Comparison of ENCODE assay signal across 8 cellular contexts in the genomic region with DNA sequence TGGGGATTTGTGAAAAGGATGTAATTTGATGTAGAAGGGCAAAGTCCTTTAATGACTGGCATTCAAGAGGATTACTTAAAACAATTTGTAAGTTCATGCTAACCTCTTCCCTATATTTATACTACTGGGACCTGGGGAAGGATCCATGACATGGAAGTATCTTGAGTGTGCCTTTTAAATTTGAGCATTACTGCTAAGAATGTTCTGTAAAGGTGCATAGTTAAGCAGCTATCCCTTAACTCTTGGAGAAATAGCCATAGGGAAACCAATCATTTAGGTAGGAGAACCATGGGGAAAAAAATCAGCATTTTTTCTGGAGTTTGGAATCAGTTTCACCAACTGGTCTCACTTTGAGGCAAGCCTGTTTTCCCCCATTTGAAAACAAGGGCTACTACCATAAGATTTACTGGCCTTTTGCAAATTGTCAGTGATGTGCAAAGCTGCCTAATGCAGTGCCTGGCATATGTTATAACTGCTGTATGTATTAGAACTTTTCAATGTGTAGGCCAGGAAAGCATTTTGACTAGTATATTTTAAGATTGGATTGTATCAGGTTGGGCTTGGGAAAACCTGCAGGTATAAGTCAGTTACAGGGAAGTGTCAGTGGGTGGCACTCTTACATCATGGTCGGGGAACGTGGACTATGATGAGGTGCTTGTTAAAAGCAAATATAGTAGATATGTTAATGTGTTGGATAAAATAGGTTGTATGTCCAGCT.
DNase-seq lines count a peak whose midpoint lies in the region; ATAC-seq and TF ChIP-seq lines count a peak whose summit lies in the region.

No MANE protein-coding gene starts in this region.

- peak overlapping the region; percentile 88 for H3K4me2 ChIP-seq in GM23248 (ENCODE audit: unreplicated experiment)

- H3K9me3 ChIP-seq in GM23248 (ENCODE audit: low read depth) (no peaks in the 10 kb centered on the region), MG63 (no peaks in the 10 kb centered on the region), suprapubic skin (no peaks in the 10 kb centered on the region)

- H2AFZ ChIP-seq in GM23248 = no peak overlapping the region

- no peaks in the 10 kb centered on the region; the same call in 1 of the 2 replicates for H4K20me1 ChIP-seq in GM23248 (ENCODE audit: insufficient read depth)

- peaks cover 25% of the 10 kb centered on the region for H3K36me3 ChIP-seq in GM23248 (ENCODE audit: low read depth)
- peaks cover 48% of the 10 kb centered on the region for H3K36me3 ChIP-seq in MG63
- peaks cover 3% of the 10 kb centered on the region for H3K36me3 ChIP-seq in suprapubic skin

- TF ChIP-seq POLR2A in suprapubic skin (IDR thresholded peaks at IDR 0.05) = no peak

- peak; percentile 71 for DNase-seq in activated effector memory CD4-positive, alpha-beta T cell treated with anti-CD3 and anti-CD28 coated beads, Interleukin-2, amount 50 U/mL, for 16 hours
- no peak for DNase-seq in activated effector memory CD4-positive, alpha-beta T cell treated with Interleukin-2 at 50 U/mL for 16 hours
- DNase-seq in GM23248 (peak; percentile 72), MG63 (peak; percentile 48), cerebellar cortex (ENCODE audit: low spot score) (peak; percentile 90), left kidney (ENCODE audit: low read depth, low spot score) (peak; percentile 83), suprapubic skin (ENCODE audit: low spot score in 2 of 2) (no peak)

- peak; percentile 18 to 52 for TF ChIP-seq CTCF in suprapubic skin (IDR thresholded peaks at IDR 0.05)

- 8 to 13% methylated on average over 2 of the region's 2 CpGs for WGBS in GM23248 (ENCODE audit: low coverage in 1 of 2, low lambda C conversion rate in 2 of 2, missing lambda C conversion rate in 2 of 2), 2 experiments
- 11% methylated on average over 2 of the region's 2 CpGs for WGBS in suprapubic skin

- no peaks in the 10 kb centered on the region for H3K27me3 ChIP-seq in GM23248 (replicated peaks; ENCODE audit: insufficient read depth)
- H3K27me3 ChIP-seq in MG63 = no peaks in the 10 kb centered on the region
- H3K27me3 ChIP-seq in suprapubic skin = no peaks in the 10 kb centered on the region

- no peaks in the 10 kb centered on the region for H3K9me2 ChIP-seq in GM23248 (ENCODE audit: insufficient read depth)

- H3K79me2 ChIP-seq in GM23248 (ENCODE audit: insufficient read depth) = peaks cover 17% of the 10 kb centered on the region

- no peak for TF ChIP-seq EP300 in suprapubic skin (IDR thresholded peaks at IDR 0.05)

- in situ Hi-C loops in GM23248 (cut with MboI) = loop anchor here (5.0 to 25.0 kb wide), 2 partner anchors 67 to 232 kb away; no protein-coding TSS in a partner anchor

- H3K9ac ChIP-seq in GM23248 = peak overlapping the region; percentile 95

- H3K4me3 ChIP-seq in GM23248 (peak overlapping the region; percentile 91), MG63 (peak overlapping the region; percentile 79), suprapubic skin (peak overlapping the region; percentile 83)

- H3K4me1 ChIP-seq in GM23248 (ENCODE audit: insufficient read depth) (peaks cover 36% of the 10 kb centered on the region), suprapubic skin (peaks cover 35% of the 10 kb centered on the region)

- H3K27ac ChIP-seq in GM23248 (peak overlapping the region; percentile 86), suprapubic skin (no peak overlapping the region)

- ATAC-seq in SK-N-SH treated with all-trans-retinoic acid at 6 μM for 48 hours = peak; percentile 51

- H3F3A ChIP-seq in GM23248 (ENCODE audit: insufficient read depth) = peaks cover 71% of the 10 kb centered on the region

TF ChIP-seq in SK-N-SH treated with all-trans-retinoic acid at 6 μM for 48 hours, 23 proteins besides CTCF, POLR2A, EP300 and RAD21:
- TF ChIP-seq ZNF8 (CRISPR knock-in tag; IDR thresholded peaks at IDR 0.05) (peak; percentile 26; the same call in 1 of the 2 replicates), GLIS3 (CRISPR knock-in tag; IDR thresholded peaks at IDR 0.05) (no peak), CSDC2 (CRISPR knock-in tag; IDR thresholded peaks at IDR 0.05) (peak; percentile 15; the same call in 1 of the 2 replicates)

Comparison
In these comparisons a context has a peak if more than half of its experiments do, and no peak if none do; other contexts are left out.
1. DNase-seq: peak in activated effector memory CD4-positive, alpha-beta T cell treated with anti-CD3 and anti-CD28 coated beads, Interleukin-2, amount 50 U/mL, for 16 hours (single experiment), GM23248 (single experiment), MG63 (single experiment), cerebellar cortex (single experiment) and left kidney (single experiment); none in activated effector memory CD4-positive, alpha-beta T cell treated with Interleukin-2 at 50 U/mL for 16 hours (single experiment) and suprapubic skin (0 of 2).
2. Peak in every context shown above with its lines, with median percentiles within 50 percentile points of each other: H3K4me3 ChIP-seq.